Comparison of ENCODE assay signal across 10 cellular contexts in the genomic region with DNA sequence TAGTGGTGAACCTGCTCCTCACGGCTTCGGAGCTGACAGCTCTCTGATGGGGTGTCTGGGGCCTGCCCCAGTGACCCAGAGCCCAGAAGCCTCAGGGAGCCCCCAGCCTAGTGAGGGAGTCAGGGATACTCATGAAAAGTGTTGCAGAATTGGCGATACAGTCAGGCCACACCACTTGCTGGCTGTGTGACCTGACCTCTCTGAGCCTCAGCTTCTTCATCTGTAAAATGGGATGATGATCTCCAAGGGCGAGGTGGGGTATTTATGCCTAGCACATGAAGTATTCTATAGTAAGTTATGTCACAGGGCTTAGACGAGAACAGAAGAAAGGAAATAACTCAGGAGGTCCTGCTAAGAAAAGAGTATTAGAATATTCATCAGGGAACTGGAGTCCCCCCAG. TPM values are rescaled to one million over a fixed set of nuclear protein-coding genes. Genes with fewer than 3 reads are reported as not detected.
A peak's percentile ranks its signal among the peaks of the same experiment; 100 is the strongest.
DNase-seq lines count a peak whose midpoint lies in the region; ATAC-seq, FAIRE-seq and TF ChIP-seq lines count a peak whose summit lies in the region.
"Had no signal": no experiment of that assay in that cellular context is flagged by ENCODE, and none has a peak within 500 bp of the region (broad histone marks: within the 10 kb centered on the region; RNA-seq: fewer than 3 reads in every experiment).

No MANE protein-coding gene starts in this region.

- H3K4me1 Mint-ChIP-seq in H9: peaks cover 37 to 52% of the 10 kb centered on the region in 2 experiments

- H2AFZ ChIP-seq in H9 (ENCODE audit: low read length): no peak overlapping the region

- no peak overlapping the region for H2BK120ac ChIP-seq in H9 (ENCODE audit: low read depth, low read length, poor library complexity, severe bottlenecking)

- no peak overlapping the region for H3K18ac ChIP-seq in H9 (ENCODE audit: insufficient read length, low read depth, low read length)

- peaks cover 0 to 4% (median 3%) of the 10 kb centered on the region in 3 experiments; a peak in 2 of 7 replicates for H3K36me3 Mint-ChIP-seq in H9 (ENCODE audit: insufficient read depth in 1 of 3, low read depth in 3 of 3)
- H3K36me3 Mint-ChIP-seq: IgD-negative memory B cell had no signal

- TF ChIP-seq CTCF in H9 (conservative IDR thresholded peaks at IDR 0.05): no peak
- no peak for TF ChIP-seq CTCF in WERI-Rb-1 (IDR thresholded peaks at IDR 0.05; ENCODE audit: low read depth, low read length)
- no peak for TF ChIP-seq CTCF in sigmoid colon (IDR thresholded peaks at IDR 0.05)

- no peak for FAIRE-seq in GM12891 (lab: Jason Lieb, UNC)

- no peak overlapping the region for H4K5ac ChIP-seq in H9 (ENCODE audit: insufficient read length, low read depth, low read length)

- H2BK15ac ChIP-seq in H9 (ENCODE audit: low read depth, low read length): no peak overlapping the region

- no peak for ATAC-seq in HG03108 (IDR thresholded peaks at IDR 0.05; ENCODE audit: unreplicated experiment)
- ATAC-seq: stimulated activated naive CD8-positive, alpha-beta T cell treated with anti-CD3 and anti-CD28 coated beads, Interleukin-15, Interleukin-2, amounts not matched to agents 100 U/mL and 50 U/mL, for 24 hours had no signal

- H3K23ac ChIP-seq in H9 (ENCODE audit: insufficient read length, low read depth, low read length): no peak overlapping the region

- no peak overlapping the region for H3K4me3 ChIP-seq in WERI-Rb-1 (ENCODE audit: low read depth, low read length)
- H3K4me3 ChIP-seq in iPS-18a (ENCODE audit: low read length): peak overlapping the region; percentile 74
- H3K4me3 ChIP-seq in sigmoid colon: peak overlapping the region in 2 of 4 donors; percentile 77 to 93

- peaks cover 0 to 5% of the 10 kb centered on the region in 2 experiments; a peak in 2 of 5 replicates for H3K9me3 Mint-ChIP-seq in H9
- H3K9me3 Mint-ChIP-seq: activated naive CD4-positive, alpha-beta T cell treated with anti-CD3 and anti-CD28 coated beads for 36 hours had no signal

- no peak overlapping the region for H3K14ac ChIP-seq in H9 (ENCODE audit: insufficient read depth, low read length)

- no CpG with 5 or more reads among the region's 5 CpGs for WGBS in H9 (ENCODE audit: extremely low coverage, insufficient read length, low lambda C conversion rate)
- whole genome bisulfite sequencing in sigmoid colon, 2 donors: 86 to 91% methylated on average over 5 of the region's 5 CpGs

- H3K27ac ChIP-seq in H9 (ENCODE audit: insufficient read length, low read depth, low read length) (no peak overlapping the region), WERI-Rb-1 (peak overlapping the region; percentile 74), iPS-18a (ENCODE audit: low read length) (no peak overlapping the region), sigmoid colon (peak overlapping the region in 3 of 4 donors; percentile 93 to 99 (median 98))

- H3K36me3 ChIP-seq in WERI-Rb-1: peaks cover 12% of the 10 kb centered on the region
- no peaks in the 10 kb centered on the region for H3K36me3 ChIP-seq in iPS-18a (ENCODE audit: control insufficient read depth, low read depth, low read length)
- no peaks in the 10 kb centered on the region for H3K36me3 ChIP-seq in sigmoid colon

- no peak overlapping the region for H3K4ac ChIP-seq in H9 (ENCODE audit: low read depth, low read length)

- H3K9me3 ChIP-seq in H9 (ENCODE audit: control insufficient read depth, low read depth, low read length) (no peaks in the 10 kb centered on the region), WERI-Rb-1 (ENCODE audit: severe bottlenecking) (peaks cover 3% of the 10 kb centered on the region), iPS-18a (ENCODE audit: control insufficient read depth, low read depth, low read length) (no peaks in the 10 kb centered on the region), sigmoid colon (no peaks in the 10 kb centered on the region)

- H3K4me1 ChIP-seq in H9 (ENCODE audit: insufficient read depth, low read length): no peaks in the 10 kb centered on the region
- peaks cover 9% of the 10 kb centered on the region for H3K4me1 ChIP-seq in iPS-18a (ENCODE audit: control insufficient read depth, low read depth, low read length)
- H3K4me1 ChIP-seq in sigmoid colon: peaks cover 4 to 75% (median 65%) of the 10 kb centered on the region in 4 donors

- H3K27me3 Mint-ChIP-seq in H9 (ENCODE audit: low read depth): peaks cover 38% of the 10 kb centered on the region

- no peaks in the 10 kb centered on the region for H4K20me1 ChIP-seq in H9 (ENCODE audit: control insufficient read depth, insufficient read depth, insufficient read length)

- no peak overlapping the region for H4K91ac ChIP-seq in H9 (ENCODE audit: insufficient read length, low read depth, low read length)

- no peak overlapping the region for H3T11ph ChIP-seq in H9 (ENCODE audit: low read length)

- peak overlapping the region; percentile 76 for H3K4me2 ChIP-seq in H9 (ENCODE audit: insufficient read depth, insufficient read length, low read length)

- H4K8ac ChIP-seq in H9 (replicated peaks; ENCODE audit: insufficient read length, low read depth, low read length): no peak overlapping the region

- H2AK5ac ChIP-seq in H9 (ENCODE audit: insufficient read length, low read length): no peak overlapping the region

- H3K9ac ChIP-seq in H9 (ENCODE audit: extremely low read depth, insufficient read length, low read length) (no peak overlapping the region), iPS-18a (ENCODE audit: low read length) (no peak overlapping the region)

- no peak overlapping the region for H2BK12ac ChIP-seq in H9 (ENCODE audit: insufficient read length, low read depth, low read length)

- DNase-seq in H9 (no peak), WERI-Rb-1 (no peak), sigmoid colon (no peak), KG1 (lab: John Stamatoyannopoulos, UW) (no peak), GM12891 (ENCODE audit: insufficient read length, low spot score) (no peak)
- DNase-seq: activated naive CD4-positive, alpha-beta T cell treated with anti-CD3 and anti-CD28 coated beads for 36 hours; stimulated activated naive CD8-positive, alpha-beta T cell treated with anti-CD3 and anti-CD28 coated beads, Interleukin-15, Interleukin-2, amounts not matched to agents 100 U/mL and 50 U/mL, for 24 hours had no signal

- no peak overlapping the region for H2BK20ac ChIP-seq in H9 (ENCODE audit: low read depth, low read length, poor library complexity, severe bottlenecking)

- no peaks in the 10 kb centered on the region for H3K79me1 ChIP-seq in H9 (ENCODE audit: insufficient read depth, low read depth, low read length, poor library complexity, severe bottlenecking)

- intact Hi-C loops in sigmoid colon (cut with DNase I): loop anchor here (10.0 kb wide), 2 partner anchors 270 to 370 kb away; a partner anchor contains a TSS

- peak overlapping the region in 1 of 3 experiments; percentile 82; a peak in 2 of 7 replicates for H3K27ac Mint-ChIP-seq in H9
- H3K27ac Mint-ChIP-seq: activated naive CD4-positive, alpha-beta T cell treated with anti-CD3 and anti-CD28 coated beads for 36 hours; IgD-negative memory B cell had no signal

- no peak overlapping the region for H2BK5ac ChIP-seq in H9 (ENCODE audit: insufficient read length, low read length)

- no peak overlapping the region for H3K56ac ChIP-seq in H9 (ENCODE audit: insufficient read length, low read depth, low read length)

- H3K4me3 Mint-ChIP-seq in H9: peak overlapping the region in 1 of 2 experiments; percentile 90; a peak in 3 of 5 replicates
- H3K4me3 Mint-ChIP-seq: activated naive CD4-positive, alpha-beta T cell treated with anti-CD3 and anti-CD28 coated beads for 36 hours had no signal

- TF ChIP-seq EP300 in sigmoid colon (IDR thresholded peaks at IDR 0.05): no peak

- H3K27me3 ChIP-seq in H9 (ENCODE audit: insufficient read depth, low read length) (no peaks in the 10 kb centered on the region; the same call in 1 of the 2 replicates), WERI-Rb-1 (ENCODE audit: insufficient read depth, low read depth, severe bottlenecking) (no peaks in the 10 kb centered on the region), iPS-18a (ENCODE audit: control insufficient read depth, insufficient read depth, low read length) (peaks cover 21% of the 10 kb centered on the region), sigmoid colon (no peaks in the 10 kb centered on the region)

- H3K79me2 ChIP-seq in H9 (ENCODE audit: insufficient read depth, low read length): no peaks in the 10 kb centered on the region

- H3K23me2 ChIP-seq in H9 (ENCODE audit: insufficient read length, low read depth, low read length, poor library complexity, severe bottlenecking): peaks cover 21% of the 10 kb centered on the region

- TF ChIP-seq POLR2A in sigmoid colon (IDR thresholded peaks at IDR 0.05): no peak
- TF ChIP-seq POLR2A in GM12891 (IDR thresholded peaks at IDR 0.05; ENCODE audit: low read depth, low read length): no peak

TF ChIP-seq in GM12891, 5 proteins besides CTCF, POLR2A, EP300 and RAD21:
- TF ChIP-seq POU2F2 (IDR thresholded peaks at IDR 0.05; ENCODE audit: low read depth, low read length): no peak
- TF ChIP-seq TAF1 (IDR thresholded peaks at IDR 0.05; ENCODE audit: low read depth, low read length): no peak
- no peak for TF ChIP-seq POLR2AphosphoS5 (IDR thresholded peaks at IDR 0.05; ENCODE audit: low read depth, low read length)
- TF ChIP-seq SPI1 (IDR thresholded peaks at IDR 0.05; ENCODE audit: low read depth, low read length): no peak
- no peak for TF ChIP-seq PAX5 (IDR thresholded peaks at IDR 0.05; ENCODE audit: insufficient read depth, low read length, severe bottlenecking)
TF ChIP-seq in GM12891: peak in this region for 0.

RNA-seq across cellular contexts. Expression of a gene that starts 1.6 kb away (rescaled TPM):
- total RNA-seq in H9 (2021) (4.6 and 4.8 TPM in 2 replicates), sigmoid colon (10 to 100 TPM; 12.3 to 20.7 (median 16.3) TPM)
- 10 to 100 TPM in 1 of 3 donors, 1 to 10 TPM in 2; 8.8 to 15.3 (median 9.6) TPM for polyA plus RNA-seq in sigmoid colon
- 1.3 TPM for polyA plus RNA-seq in GM12891 (2012; ENCODE audit: low read depth, missing spikeins)
- polyA plus RNA-seq: IgD-negative memory B cell had no signal

Comparison
In these comparisons a context has a peak if more than half of its experiments do, and no peak if none do; other contexts are left out.
1. H3K27ac ChIP-seq: peak in WERI-Rb-1 (single experiment) and sigmoid colon (3 of 4); none in H9 (single experiment) and iPS-18a (single experiment).